In genomic region chr1:204461331-204462228, GRCh38 we compare ENCODE assay signal across 8 cellular contexts. TPM values are rescaled to one million over a fixed set of nuclear protein-coding genes. Genes with fewer than 3 reads are reported as not detected.
DNase-seq lines count a peak whose midpoint lies in the region; ATAC-seq lines count a peak whose summit lies in the region.

No MANE protein-coding gene starts in this region.

- peaks cover 44% of the 10 kb centered on the region for H3K4me1 ChIP-seq in CD8-positive, alpha-beta memory T cell (ENCODE audit: insufficient read depth, low read length)

- peak overlapping the region; percentile 10 for H3K27ac ChIP-seq in CD8-positive, alpha-beta memory T cell (ENCODE audit: low read depth, low read length)

- H3K4me1 Mint-ChIP-seq in CD8-positive, alpha-beta memory T cell = peaks cover 49 to 65% (median 64%) of the 10 kb centered on the region in 3 donors

- POLR2A ChIA-PET in CD8-positive, alpha-beta memory T cell (lab: Charles Lee) = no interaction called here

- H3K9me3 Mint-ChIP-seq in CD8-positive, alpha-beta memory T cell = no peaks in the 10 kb centered on the region

- H3K4me3 ChIP-seq in CD8-positive, alpha-beta memory T cell (ENCODE audit: low read length) = no peak overlapping the region

- CTCF ChIA-PET in CD8-positive, alpha-beta memory T cell (lab: Charles Lee) = interaction anchor here (1.5 to 4.1 kb wide), 2 partner anchors 15 to 63 kb away, joined by 3 to 15 read pairs; no protein-coding TSS in a partner anchor

- H3K4me3 Mint-ChIP-seq in CD8-positive, alpha-beta memory T cell = peak overlapping the region in 6 of 7 donors; percentile 55 to 71 (median 65)

- H3K27me3 Mint-ChIP-seq in CD8-positive, alpha-beta memory T cell = no peaks in the 10 kb centered on the region

- H3K9me3 ChIP-seq in CD8-positive, alpha-beta memory T cell (ENCODE audit: low read length) = no peaks in the 10 kb centered on the region

- DNase-seq in CD8-positive, alpha-beta memory T cell = peak in 3 of 5 donors; percentile 15 to 26 (median 20)
- DNase-seq in activated effector memory CD4-positive, alpha-beta T cell treated with anti-CD3 and anti-CD28 coated beads, Interleukin-2, amount 50 U/mL, for 16 hours = peak; percentile 78
- DNase-seq in lung microvascular endothelial cell (ENCODE audit: low read depth in 2 of 2) = peak; percentile 84
- DNase-seq in NCI-H446 (lab: John Stamatoyannopoulos, UW) = no peak
- DNase-seq in NCI-H2081 (lab: John Stamatoyannopoulos, UW) = no peak

- H3K27ac Mint-ChIP-seq in CD8-positive, alpha-beta memory T cell = peak overlapping the region; percentile 76 to 94 (median 92)

- H3K36me3 ChIP-seq in CD8-positive, alpha-beta memory T cell (ENCODE audit: insufficient read depth, low read length) = no peaks in the 10 kb centered on the region

- ATAC-seq in HG03460 (IDR thresholded peaks at IDR 0.05; ENCODE audit: unreplicated experiment) = peak; percentile 28
- no peak for ATAC-seq in GM21737 (IDR thresholded peaks at IDR 0.05; ENCODE audit: unreplicated experiment)
- no peak for ATAC-seq in GM19351 (IDR thresholded peaks at IDR 0.05; ENCODE audit: unreplicated experiment)

- no peaks in the 10 kb centered on the region for H3K27me3 ChIP-seq in CD8-positive, alpha-beta memory T cell (ENCODE audit: insufficient read depth, low read length, poor library complexity, severe bottlenecking)

- peaks cover 6 to 74% (median 21%) of the 10 kb centered on the region in 3 donors for H3K36me3 Mint-ChIP-seq in CD8-positive, alpha-beta memory T cell

RNA-seq across cellular contexts. Expression of gene PIK3C2B, which starts 33.0 kb away (rescaled TPM):
- 10 to 100 TPM; 19.4 to 19.6 TPM for total RNA-seq in CD8-positive, alpha-beta memory T cell
- polyA plus RNA-seq in CD8-positive, alpha-beta memory T cell = 2.9 TPM
- 10.7 and 15.5 TPM in 2 replicates for total RNA-seq in lung microvascular endothelial cell

RNA-seq across cellular contexts. Expression of gene PPP1R15B, which starts 50.0 kb away (rescaled TPM):
- total RNA-seq in CD8-positive, alpha-beta memory T cell = 10 to 100 TPM; 80.4 to 82.7 TPM
- polyA plus RNA-seq in CD8-positive, alpha-beta memory T cell = 22.3 TPM
- 15.3 and 21.0 TPM in 2 replicates for total RNA-seq in lung microvascular endothelial cell

RNA-seq across cellular contexts. Expression of gene MDM4, which starts 54.6 kb away (rescaled TPM):
- 10 to 100 TPM; 80.7 TPM for total RNA-seq in CD8-positive, alpha-beta memory T cell
- polyA plus RNA-seq in CD8-positive, alpha-beta memory T cell = 13.6 TPM
- total RNA-seq in lung microvascular endothelial cell = 7.0 and 15.9 TPM in 2 replicates

Comparison
In these comparisons a context has a peak if more than half of its experiments do, and no peak if none do; other contexts are left out.
1. DNase-seq: peak in CD8-positive, alpha-beta memory T cell (3 of 5), activated effector memory CD4-positive, alpha-beta T cell treated with anti-CD3 and anti-CD28 coated beads, Interleukin-2, amount 50 U/mL, for 16 hours (single experiment) and lung microvascular endothelial cell (2 of 2); none in NCI-H446 (0 of 2) and NCI-H2081 (0 of 2).